ENCODE assay signal across 24 cellular contexts in genomic region chr2:145070703-145071102, GRCh38.
"Had no signal": no experiment of that assay in that cellular context is flagged by ENCODE, and none has a peak within 500 bp of the region (broad histone marks: within the 10 kb centered on the region; RNA-seq: fewer than 3 reads in every experiment).

No MANE protein-coding gene starts in this region.

- H3K27me3 ChIP-seq: hepatocyte, ovary, right atrium auricular region, stomach, testis, thyroid gland, transverse colon, upper lobe of left lung, vagina had no signal

- H2AFZ ChIP-seq: hepatocyte had no signal

- H3K79me2 ChIP-seq: hepatocyte had no signal

- H3K4me1 ChIP-seq: left ventricle myocardium inferior, testis, thyroid gland had no signal

- H3K4me2 ChIP-seq: hepatocyte had no signal

- H3K4me3 ChIP-seq: hepatocyte, left ventricle myocardium inferior, lung, mucosa of descending colon, ovary, right atrium auricular region, skin epidermis, stomach, testis, thyroid gland, transverse colon, upper lobe of left lung, vagina had no signal

- ATAC-seq: mucosa of descending colon; naive thymus-derived CD4-positive, alpha-beta T cell; natural killer cell treated with Interleukin-12 subunit alpha and Interleukin-12 subunit beta and Interleukin-15 and Interleukin-18, amount 100 ng/mL, for 72 hours; sciatic nerve; stimulated activated naive B cell treated with anti-CD40 and anti-IgM and Interleukin-4, amounts not matched to agents 10 μg/mL and 1 μg/mL and 100 μg/mL, for 72 hours; stimulated activated naive CD8-positive, alpha-beta T cell treated with anti-CD3 and anti-CD28 coated beads, Interleukin-15, Interleukin-2, amounts not matched to agents 100 U/mL and 50 U/mL, for 24 hours had no signal

- H3K36me3 ChIP-seq: left ventricle myocardium inferior, ovary, right atrium auricular region, stomach, thyroid gland, transverse colon, upper lobe of left lung, vagina had no signal

- H3K27ac ChIP-seq: hepatocyte, left ventricle myocardium inferior, ovary, right atrium auricular region, skin epidermis, stomach, testis, thyroid gland, transverse colon, upper lobe of left lung, vagina had no signal

- H3K9me3 ChIP-seq: mucosa of descending colon, ovary, testis, thyroid gland, transverse colon, upper lobe of left lung, vagina had no signal

- FAIRE-seq: kidney had no signal

- DNase-seq: kidney; left ventricle myocardium inferior; midbrain; mucosa of descending colon; naive thymus-derived CD4-positive, alpha-beta T cell; ovary; stimulated activated CD4-positive, alpha-beta T cell treated with anti-CD3 and anti-CD28 coated beads, Interleukin-12 subunit alpha, Interleukin-12 subunit beta, amount 100 ng/mL, for 4 hours; stimulated activated CD4-positive, alpha-beta T cell treated with anti-CD3 and anti-CD28 coated beads, Interleukin-15, amount 100 ng/mL, for 24 hours; stimulated activated CD4-positive, alpha-beta T cell treated with anti-CD3 and anti-CD28 coated beads, Interleukin-2, amount 100 ng/mL, for 24 hours; stimulated activated CD4-positive, alpha-beta T cell treated with anti-CD3 and anti-CD28 coated beads, Interleukin-4, amount 100 ng/mL, for 1 hour; stimulated activated naive B cell treated with anti-CD40 and anti-IgM and Interleukin-4, amounts not matched to agents 10 μg/mL and 1 μg/mL and 100 μg/mL, for 72 hours; stimulated activated naive CD8-positive, alpha-beta T cell treated with anti-CD3 and anti-CD28 coated beads, Interleukin-15, Interleukin-2, amounts not matched to agents 100 U/mL and 50 U/mL, for 24 hours; stomach; testis; thyroid gland; transverse colon; upper lobe of left lung had no signal
